In genomic region chrX:39855748-39856129, GRCh38 we compare ENCODE assay signal across 8 cellular contexts.
DNase-seq lines count a peak whose midpoint lies in the region; ATAC-seq and TF ChIP-seq lines count a peak whose summit lies in the region.

No MANE protein-coding gene starts in this region.

- H3K36me3 ChIP-seq in A673 (ENCODE audit: insufficient read depth, low read length, poor library complexity, severe bottlenecking), result no peaks in the 10 kb centered on the region
- H3K36me3 ChIP-seq in iPS-15b (ENCODE audit: control insufficient read depth, insufficient read depth, low read length), result no peaks in the 10 kb centered on the region

- peak overlapping the region; percentile 4 for H3K27ac ChIP-seq in A673 (ENCODE audit: low read depth, low read length, poor library complexity, severe bottlenecking)

- intact Hi-C loops in A673 (cut with micrococcal nuclease; ENCODE audit: unreplicated experiment), result no loop called here
- intact Hi-C loops in Right ventricle myocardium inferior (cut with DNase I), result no loop called here

- DNase-seq in A673 (ENCODE audit: low spot score) (peak; percentile 71), NOMO-1 treated with DMSO at 0.1 percent for 48 hours (lab: John Stamatoyannopoulos, UW; ENCODE audit: unreplicated experiment) (peak; percentile 37), activated T-cell treated with anti-CD3 and anti-CD28 coated beads for 1 hour (ENCODE audit: low read depth) (peak; percentile 53), Right ventricle myocardium inferior (ENCODE audit: missing footprints) (no peak)
- DNase-seq in stimulated activated CD8-positive, alpha-beta memory T cell treated with anti-CD3 and anti-CD28 coated beads, Interleukin-4, amount 100 ng/mL, for 4 hours (ENCODE audit: low read depth in 2 of 2, low spot score in 1 of 2), result peak; percentile 52 to 72

- H3K4me1 ChIP-seq in A673 (ENCODE audit: insufficient read depth, low read length, poor library complexity, severe bottlenecking) (peaks cover 16% of the 10 kb centered on the region), iPS-15b (ENCODE audit: control insufficient read depth, insufficient read depth, low read length) (peaks cover 24% of the 10 kb centered on the region)

- peak; percentile 27 for ATAC-seq in GM19025 (IDR thresholded peaks at IDR 0.05; ENCODE audit: low read depth, unreplicated experiment)
- peak; percentile 58 for ATAC-seq in HG03354 (IDR thresholded peaks at IDR 0.05; ENCODE audit: poor library complexity, severe bottlenecking, unreplicated experiment)
- ATAC-seq in Right ventricle myocardium inferior, result no peak

- H3K4me3 ChIP-seq in A673 (ENCODE audit: low read depth, low read length, poor library complexity, severe bottlenecking) (no peak overlapping the region), iPS-15b (ENCODE audit: low read depth, low read length) (peak overlapping the region; percentile 37)

- H3K9ac ChIP-seq in iPS-15b (ENCODE audit: low read depth, low read length), result no peak overlapping the region

- POLR2A ChIA-PET in A673 (lab: Charles Lee; ENCODE audit: low non-redundant PET), result no interaction called here

- H3K9me3 ChIP-seq in A673 (ENCODE audit: low read depth, low read length, poor library complexity, severe bottlenecking) (no peaks in the 10 kb centered on the region), iPS-15b (ENCODE audit: control insufficient read depth, insufficient read depth, low read length) (no peaks in the 10 kb centered on the region)

- TF ChIP-seq CTCF in A673 (conservative IDR thresholded peaks at IDR 0.05; ENCODE audit: low read depth, low read length), result no peak

- BruUV-seq in A673 (replicated peaks; lab: Mats Ljungman, UMichigan), result no TSS peak

- H3K27me3 ChIP-seq in A673 (replicated peaks; ENCODE audit: insufficient read depth, low read depth, low read length, poor library complexity) (no peaks in the 10 kb centered on the region), iPS-15b (ENCODE audit: control insufficient read depth, insufficient read depth, low read length) (no peaks in the 10 kb centered on the region)

- CTCF ChIA-PET in A673 (lab: Charles Lee), result no interaction called here
